ENCODE assay signal across 19 cellular contexts in genomic region chr18:62975785-62976184, GRCh38.
"Had no signal": no experiment of that assay in that cellular context is flagged by ENCODE, and none has a peak within 500 bp of the region (broad histone marks: within the 10 kb centered on the region; RNA-seq: fewer than 3 reads in every experiment).

No MANE protein-coding gene starts in this region.

- H3K27ac Mint-ChIP-seq: activated CD8-positive, alpha-beta T cell treated with anti-CD3 and anti-CD28 coated beads, Interleukin-2, amount 10 ng/mL, durations not matched to agents 7 days and 5 days; activated naive CD8-positive, alpha-beta T cell; activated T-cell treated with anti-CD3 and anti-CD28 coated beads, Interleukin-2, amount 50 U/mL, for 24 hours; activated T-helper 1 cell treated with anti-CD3 and anti-CD28 coated beads, Interleukin-12 subunit alpha, Interleukin-12 subunit beta, Interleukin-2, Interleukin-4 antibody, amounts not matched to agents 30 ng/mL and 10 ng/mL and 1 ng/mL, durations not matched to agents 14 hours and 24 hours and 36 hours; T-helper 1 cell treated with Interleukin-12 subunit alpha and Interleukin-12 subunit beta and Interleukin-4 antibody, amounts not matched to agents 30 μg/mL and 1 μg/mL, for 36 hours had no signal

- H3K4me3 ChIP-seq: PC-9 had no signal

- H3K4me2 ChIP-seq: PC-9 had no signal

- H3K27ac ChIP-seq: PC-9 had no signal

- H3K9me3 Mint-ChIP-seq: activated T-cell treated with anti-CD3 and anti-CD28 coated beads, Interleukin-2, amount 50 U/mL, for 24 hours; activated T-helper 1 cell treated with anti-CD3 and anti-CD28 coated beads, Interleukin-12 subunit alpha, Interleukin-12 subunit beta, Interleukin-2, Interleukin-4 antibody, amounts not matched to agents 30 ng/mL and 10 ng/mL and 1 ng/mL, durations not matched to agents 14 hours and 24 hours and 36 hours; T-helper 1 cell treated with Interleukin-12 subunit alpha and Interleukin-12 subunit beta and Interleukin-4 antibody, amounts not matched to agents 30 μg/mL and 1 μg/mL, for 36 hours had no signal

- H2AFZ ChIP-seq: PC-9 had no signal

- DNase-seq: activated CD4-positive, alpha-beta T cell treated with anti-CD3 and anti-CD28 coated beads for 4 hours; activated CD4-positive, alpha-beta T cell treated with anti-CD3 and anti-CD28 coated beads, Interleukin-2, amount 50 U/mL, for 4 hours; activated CD8-positive, alpha-beta T cell treated with anti-CD3 and anti-CD28 coated beads, Interleukin-2, amount 10 ng/mL, durations not matched to agents 7 days and 5 days; activated effector memory CD4-positive, alpha-beta T cell treated with anti-CD3 and anti-CD28 coated beads, Interleukin-2, amount 50 U/mL, for 16 hours; activated naive CD4-positive, alpha-beta T cell treated with Interleukin-2 at 50 U/mL for 16 hours; activated T-cell treated with anti-CD3 and anti-CD28 coated beads, Interleukin-2, amount 50 U/mL, for 24 hours; KG1; NCI-H1048; NCI-H146; NCI-H187 treated with DMSO at 0.1 percent for 48 hours; NCI-H2081 treated with DMSO at 0.1 percent for 48 hours; NCI-H446; NCI-H524; SHP77 treated with DMSO at 0.1 percent for 48 hours had no signal

- ATAC-seq: activated CD4-positive, CD25-positive, alpha-beta regulatory T cell treated with anti-CD3 and anti-CD28 coated beads, Interleukin-2, amount 50 U/mL, for 24 hours; activated CD8-positive, alpha-beta T cell treated with anti-CD3 and anti-CD28 coated beads, Interleukin-2, amount 10 ng/mL, durations not matched to agents 7 days and 5 days had no signal
